In the genomic region with DNA sequence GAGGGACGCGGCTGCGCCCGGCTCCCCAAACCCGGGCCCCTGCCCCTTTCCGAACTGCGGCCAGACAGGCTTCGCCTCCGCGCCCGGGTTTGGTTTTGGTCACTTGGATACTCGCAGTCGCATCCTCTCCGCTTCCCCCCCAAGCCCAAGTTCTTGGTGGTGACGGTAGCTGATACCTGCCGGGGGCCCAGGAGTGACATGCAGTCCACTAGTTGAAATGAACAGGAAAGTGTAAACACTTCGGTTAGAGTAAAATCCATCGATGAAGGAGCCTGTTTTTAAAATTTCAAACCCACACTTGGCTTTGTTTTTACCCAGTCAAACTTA, we compare ENCODE assay signal across 8 cellular contexts. TPM values are rescaled to one million over a fixed set of nuclear protein-coding genes. Genes with fewer than 3 reads are reported as not detected.
DNase-seq lines count a peak whose midpoint lies in the region; ATAC-seq and TF ChIP-seq lines count a peak whose summit lies in the region.

No MANE protein-coding gene starts in this region.

- no peak for TF ChIP-seq CTCF in left lung (IDR thresholded peaks at IDR 0.05)

- DNase-seq in NCI-H1417 (lab: John Stamatoyannopoulos, UW) (peak in 2 of 3 experiments; percentile 74 to 81), NCI-H1417 treated with DMSO at 0.1 percent for 48 hours (lab: John Stamatoyannopoulos, UW) (no peak), adipocyte (ENCODE audit: low read depth) (no peak), left lung (no peak), COR-L47 (lab: John Stamatoyannopoulos, UW) (no peak), NCI-H524 treated with DMSO at 0.1 percent for 48 hours (lab: John Stamatoyannopoulos, UW) (no peak)
- DNase-seq in stimulated activated naive CD8-positive, alpha-beta T cell treated with anti-CD3 and anti-CD28 coated beads, Interleukin-15, amount 100 ng/mL, for 72 hours: peak in 1 of 2 donors; percentile 2

- H3K9me3 ChIP-seq in adipocyte (ENCODE audit: control insufficient read depth, low read length) (no peaks in the 10 kb centered on the region), left lung (no peaks in the 10 kb centered on the region)

- H3K9ac ChIP-seq in adipocyte (ENCODE audit: low read length): peak overlapping the region; percentile 96

- intact Hi-C loops in left lung (cut with DNase I): no loop called here

- no peak overlapping the region for H3K27ac Mint-ChIP-seq in stimulated activated naive CD8-positive, alpha-beta T cell treated with anti-CD3 and anti-CD28 coated beads, Interleukin-15, amount 100 ng/mL, for 72 hours

- H3K4me3 Mint-ChIP-seq in stimulated activated naive CD8-positive, alpha-beta T cell treated with anti-CD3 and anti-CD28 coated beads, Interleukin-15, amount 100 ng/mL, for 72 hours: peak overlapping the region; percentile 59 to 80

- no peaks in the 10 kb centered on the region for H3K27me3 ChIP-seq in adipocyte (replicated peaks; ENCODE audit: control insufficient read depth, insufficient read depth, low read length)
- no peaks in the 10 kb centered on the region for H3K27me3 ChIP-seq in left lung

- peaks cover 44% of the 10 kb centered on the region for H3K27me3 Mint-ChIP-seq in stimulated activated naive CD8-positive, alpha-beta T cell treated with anti-CD3 and anti-CD28 coated beads, Interleukin-15, amount 100 ng/mL, for 72 hours

- H3K36me3 ChIP-seq in adipocyte (ENCODE audit: control insufficient read depth, insufficient read depth, low read length, severe bottlenecking): no peaks in the 10 kb centered on the region
- no peaks in the 10 kb centered on the region for H3K36me3 ChIP-seq in left lung

- ATAC-seq in HG03378 (IDR thresholded peaks at IDR 0.05; ENCODE audit: unreplicated experiment) (peak; percentile 43), left lung (no peak)
- ATAC-seq in stimulated activated naive CD8-positive, alpha-beta T cell treated with anti-CD3 and anti-CD28 coated beads, Interleukin-15, amount 100 ng/mL, for 72 hours: no peak

- peaks cover 16% of the 10 kb centered on the region for H3K4me1 Mint-ChIP-seq in stimulated activated naive CD8-positive, alpha-beta T cell treated with anti-CD3 and anti-CD28 coated beads, Interleukin-15, amount 100 ng/mL, for 72 hours

- peak overlapping the region; percentile 81 to 82 for H3K27ac ChIP-seq in left lung

- H3K4me3 ChIP-seq in adipocyte (ENCODE audit: low read length) (peak overlapping the region; percentile 93), left lung (peak overlapping the region; percentile 77 to 85)

- H3K4me1 ChIP-seq in adipocyte (ENCODE audit: control insufficient read depth, insufficient read depth, low read length) (peaks cover 7% of the 10 kb centered on the region), left lung (peaks cover 0 to 20% of the 10 kb centered on the region in 2 donors)

- peaks cover 8 to 11% of the 10 kb centered on the region in 2 donors for H3K9me3 Mint-ChIP-seq in stimulated activated naive CD8-positive, alpha-beta T cell treated with anti-CD3 and anti-CD28 coated beads, Interleukin-15, amount 100 ng/mL, for 72 hours

RNA-seq across cellular contexts. Expression of gene CNTLN, which starts 0.7 kb away (rescaled TPM):
- 1 to 10 TPM; 5.2 to 6.8 TPM for total RNA-seq in left lung

Comparison
In these comparisons a context has a peak if more than half of its experiments do, and no peak if none do; other contexts are left out.
1. DNase-seq: peak in NCI-H1417 (2 of 3); none in NCI-H1417 treated with DMSO at 0.1 percent for 48 hours (single experiment), adipocyte (single experiment), left lung (0 of 2), COR-L47 (single experiment) and NCI-H524 treated with DMSO at 0.1 percent for 48 hours (single experiment).